Comparison of ENCODE assay signal across 17 cellular contexts in the genomic region with DNA sequence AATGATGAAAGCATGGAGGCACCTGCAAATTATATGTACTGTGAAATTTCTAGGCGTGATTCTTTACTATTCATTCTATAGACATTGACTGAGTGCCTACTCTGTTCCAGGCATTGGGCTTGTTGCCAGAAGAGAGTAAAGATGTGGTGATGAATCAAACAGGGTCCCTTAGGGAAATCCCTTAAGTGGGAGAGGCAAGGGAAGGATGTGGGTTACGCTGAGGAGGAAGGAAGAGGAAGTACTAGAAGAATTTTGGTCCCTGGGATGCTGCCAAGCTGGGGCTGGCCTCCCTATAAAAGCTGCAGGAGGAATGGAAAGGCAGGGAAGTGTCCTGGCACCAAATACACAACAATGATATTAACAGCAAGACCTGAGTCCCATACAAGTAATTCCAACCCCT.
DNase-seq lines count a peak whose midpoint lies in the region; ATAC-seq and TF ChIP-seq lines count a peak whose summit lies in the region.
"Had no signal": no experiment of that assay in that cellular context is flagged by ENCODE, and none has a peak within 500 bp of the region (broad histone marks: within the 10 kb centered on the region; RNA-seq: fewer than 3 reads in every experiment).

No MANE protein-coding gene starts in this region.

- TF ChIP-seq CTCF in RWPE2 (IDR thresholded peaks at IDR 0.05; ENCODE audit: poor library complexity, severe bottlenecking) (no peak), brain microvascular endothelial cell (IDR thresholded peaks at IDR 0.05; ENCODE audit: low read depth, low read length, missing control alignments) (no peak), Caco-2 (IDR thresholded peaks at IDR 0.05; ENCODE audit: insufficient read depth in 1 of 2, low read depth in 1 of 2, low read length in 1 of 2, severe bottlenecking in 1 of 2, unreplicated experiment in 1 of 2) (no peak)

- BruUV-seq in Caco-2 (replicated peaks; lab: Mats Ljungman, UMichigan) = no TSS peak

- CTCF ChIA-PET in Caco-2 (lab: Charles Lee) = no interaction called here

- no peak overlapping the region for H3K4me3 ChIP-seq in RWPE2 (ENCODE audit: severe bottlenecking)
- no peak overlapping the region for H3K4me3 ChIP-seq in brain microvascular endothelial cell (ENCODE audit: low read depth, low read length)
- no peak overlapping the region for H3K4me3 ChIP-seq in Caco-2 (ENCODE audit: low read depth, low read length)
- H3K4me3 ChIP-seq: right atrium auricular region had no signal

- H3K27me3 ChIP-seq in RWPE2 (ENCODE audit: insufficient read depth, poor library complexity, severe bottlenecking) (no peaks in the 10 kb centered on the region), brain microvascular endothelial cell (replicated peaks) (no peaks in the 10 kb centered on the region), Caco-2 (replicated peaks; ENCODE audit: control insufficient read depth, insufficient read depth, low read length) (no peaks in the 10 kb centered on the region)
- H3K27me3 ChIP-seq: right atrium auricular region had no signal

- H3K36me3 Mint-ChIP-seq in Caco-2 (ENCODE audit: insufficient read depth, unreplicated experiment) = no peaks in the 10 kb centered on the region
- H3K36me3 Mint-ChIP-seq: CD4-positive, CD25-positive, alpha-beta regulatory T cell; memory B cell had no signal

- H3K9me3 Mint-ChIP-seq in Caco-2 (ENCODE audit: unreplicated experiment) = peaks cover 10% of the 10 kb centered on the region
- H3K9me3 Mint-ChIP-seq: activated CD4-positive, alpha-beta memory T cell treated with anti-CD3 and anti-CD28 coated beads, Interleukin-2, amount 10 ng/mL, durations not matched to agents 7 days and 5 days; dendritic cell treated with granulocyte-macrophage colony-stimulating factor and Interleukin-4, amounts not matched to agents 40 ng/mL and 50 ng/mL, for 4 days; memory B cell had no signal

- intact Hi-C loops in Caco-2 (cut with micrococcal nuclease; ENCODE audit: unreplicated experiment) = no loop called here

- H3K9me3 ChIP-seq in RWPE2 (ENCODE audit: severe bottlenecking) (no peaks in the 10 kb centered on the region), Caco-2 (0 out of 2 replicates have a peak, but pooled peaks cover 7% of the 10 kb centered on the region)
- H3K9me3 ChIP-seq: right atrium auricular region had no signal

- H3K4me1 ChIP-seq in RWPE2 (ENCODE audit: insufficient read depth, poor library complexity, severe bottlenecking) (peaks cover 15% of the 10 kb centered on the region), Caco-2 (no peaks in the 10 kb centered on the region)
- H3K4me1 ChIP-seq: right atrium auricular region had no signal

- DNase-seq in DMS79 treated with DMSO at 0.1 percent for 48 hours (lab: John Stamatoyannopoulos, UW) = peak; percentile 41
- peak; percentile 25 for DNase-seq in KBM-7
- DNase-seq in RWPE2 (ENCODE audit: low spot score) = no peak
- peak; percentile 53 for DNase-seq in glomerular visceral epithelial cell (ENCODE audit: extremely low spot score)
- DNase-seq in brain microvascular endothelial cell = no peak
- DNase-seq in Caco-2 = no peak
- DNase-seq: activated CD4-positive, alpha-beta memory T cell treated with anti-CD3 and anti-CD28 coated beads, Interleukin-2, amount 10 ng/mL, durations not matched to agents 7 days and 5 days; CD4-positive, CD25-positive, alpha-beta regulatory T cell; IMR-90; NCI-H1436 treated with DMSO at 0.1 percent for 48 hours; SIG-M5; stimulated activated CD4-positive, alpha-beta T cell treated with anti-CD3 and anti-CD28 coated beads, Interleukin-4, amount 100 ng/mL, for 1 hour had no signal

- no peak overlapping the region for H3K27ac ChIP-seq in RWPE2 (ENCODE audit: poor library complexity, severe bottlenecking)
- H3K27ac ChIP-seq in brain microvascular endothelial cell = no peak overlapping the region
- H3K27ac ChIP-seq: right atrium auricular region had no signal

- H3K4me1 Mint-ChIP-seq in Caco-2 (ENCODE audit: low read depth, unreplicated experiment) = no peaks in the 10 kb centered on the region
- H3K4me1 Mint-ChIP-seq: activated CD4-positive, alpha-beta memory T cell treated with anti-CD3 and anti-CD28 coated beads, Interleukin-2, amount 10 ng/mL, durations not matched to agents 7 days and 5 days; memory B cell; neural crest cell had no signal

- H3K4me3 Mint-ChIP-seq in Caco-2 (ENCODE audit: unreplicated experiment) = no peak overlapping the region
- H3K4me3 Mint-ChIP-seq: activated CD4-positive, alpha-beta memory T cell treated with anti-CD3 and anti-CD28 coated beads, Interleukin-2, amount 10 ng/mL, durations not matched to agents 7 days and 5 days; CD4-positive, CD25-positive, alpha-beta regulatory T cell; dendritic cell treated with granulocyte-macrophage colony-stimulating factor and Interleukin-4, amounts not matched to agents 40 ng/mL and 50 ng/mL, for 4 days; memory B cell; neural crest cell had no signal

- POLR2A ChIA-PET in Caco-2 (lab: Charles Lee) = interaction anchor here (0.5 kb wide), 1 partner anchor 33 kb away, joined by 3 read pairs; no protein-coding TSS in a partner anchor

- ATAC-seq in RWPE2 (ENCODE audit: low read depth) (peak; percentile 78), HG03342 (IDR thresholded peaks at IDR 0.05; ENCODE audit: unreplicated experiment) (no peak)

- peaks cover 17% of the 10 kb centered on the region for H3K27me3 Mint-ChIP-seq in Caco-2 (ENCODE audit: insufficient read depth, unreplicated experiment)
- H3K27me3 Mint-ChIP-seq: activated CD4-positive, alpha-beta memory T cell treated with anti-CD3 and anti-CD28 coated beads, Interleukin-2, amount 10 ng/mL, durations not matched to agents 7 days and 5 days had no signal

- H3K36me3 ChIP-seq in RWPE2 (ENCODE audit: low read depth) (no peaks in the 10 kb centered on the region), brain microvascular endothelial cell (replicated peaks) (no peaks in the 10 kb centered on the region), Caco-2 (ENCODE audit: control insufficient read depth, insufficient read depth, low read length) (no peaks in the 10 kb centered on the region)
- H3K36me3 ChIP-seq: right atrium auricular region had no signal

- in situ Hi-C loops in KBM-7 (cut with MboI; ENCODE audit: low pct_unique_long_range_greater_than_20kb, low sequenced_read_pairs) (no loop called here), brain microvascular endothelial cell (cut with HindIII; ENCODE audit: low pct_ligation_motif_present, low sequenced_read_pairs) (no loop called here)

- no peak overlapping the region for H3K27ac Mint-ChIP-seq in Caco-2 (ENCODE audit: unreplicated experiment)
- H3K27ac Mint-ChIP-seq: activated CD4-positive, alpha-beta memory T cell treated with anti-CD3 and anti-CD28 coated beads, Interleukin-2, amount 10 ng/mL, durations not matched to agents 7 days and 5 days; CD4-positive, CD25-positive, alpha-beta regulatory T cell; dendritic cell treated with granulocyte-macrophage colony-stimulating factor and Interleukin-4, amounts not matched to agents 40 ng/mL and 50 ng/mL, for 4 days; memory B cell had no signal

Comparison
In these comparisons a context has a peak if more than half of its experiments do, and no peak if none do; other contexts are left out.
1. DNase-seq: peak in DMS79 treated with DMSO at 0.1 percent for 48 hours (single experiment), KBM-7 (single experiment) and glomerular visceral epithelial cell (single experiment); none in RWPE2 (single experiment), brain microvascular endothelial cell (single experiment) and Caco-2 (0 of 2).